Comparison of ENCODE assay signal across 8 cellular contexts in the genomic region with DNA sequence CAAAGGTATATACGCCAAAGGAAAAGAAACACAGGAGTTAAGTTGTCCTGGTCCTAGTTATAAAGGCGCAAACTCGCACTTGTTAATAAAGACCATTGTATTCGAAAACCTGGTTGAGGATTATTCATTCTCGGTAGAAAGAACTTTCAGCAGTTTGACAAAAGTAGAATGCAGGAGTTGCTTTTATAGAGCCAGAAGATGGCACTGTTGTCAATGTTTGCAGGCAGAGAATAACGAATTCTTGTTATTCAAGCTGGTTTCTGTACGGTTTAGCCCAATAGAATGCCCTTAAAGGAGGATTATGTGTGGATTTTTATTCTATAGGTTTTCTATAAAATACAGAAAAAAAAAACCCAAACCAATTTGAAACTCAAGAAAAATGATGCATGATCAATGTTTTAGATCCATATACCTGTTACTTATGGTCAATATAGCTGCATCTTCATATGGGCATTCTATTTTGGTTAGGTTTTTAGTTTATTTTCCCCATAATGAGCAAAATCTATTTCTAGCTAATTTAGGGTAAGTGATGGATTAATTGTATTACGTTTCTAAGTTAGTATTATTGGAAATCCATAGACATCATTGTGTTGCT.
DNase-seq lines count a peak whose midpoint lies in the region; ATAC-seq, FAIRE-seq and TF ChIP-seq lines count a peak whose summit lies in the region.

No MANE protein-coding gene starts in this region.

- TF ChIP-seq CTCF in ascending aorta (IDR thresholded peaks at IDR 0.05) (peak; percentile 19 to 64 (median 40)), kidney (IDR thresholded peaks at IDR 0.05; ENCODE audit: borderline replicate concordance, extremely low read depth, insufficient read depth) (peak; percentile 70), uterus (IDR thresholded peaks at IDR 0.05) (peak; percentile 45 to 56 (median 52))

- intact Hi-C loops in ascending aorta (cut with DNase I) (loop anchor here (2.0 to 10.0 kb wide), 2 partner anchors 1150 to 1174 kb away; no protein-coding TSS in a partner anchor), kidney (cut with DNase I) (loop anchor here (10.0 kb wide), 2 partner anchors 1170 to 1430 kb away; no protein-coding TSS in a partner anchor), uterus (cut with DNase I; ENCODE audit: low total_unique reads) (no loop called here), posterior vena cava (cut with DNase I) (loop anchor here (10.0 kb wide), 2 partner anchors 1170 to 1430 kb away; no protein-coding TSS in a partner anchor)

- no peaks in the 10 kb centered on the region for H3K27me3 ChIP-seq in ascending aorta
- H3K27me3 ChIP-seq in uterus: peaks cover 0 to 19% of the 10 kb centered on the region in 2 donors

- H3K36me3 ChIP-seq in ascending aorta (no peaks in the 10 kb centered on the region), kidney (ENCODE audit: control insufficient read depth in 1 of 2, insufficient read depth in 2 of 2, low read length in 2 of 2) (no peaks in the 10 kb centered on the region), uterus (no peaks in the 10 kb centered on the region)

- H3K9me3 ChIP-seq in ascending aorta (no peaks in the 10 kb centered on the region), kidney (ENCODE audit: control insufficient read depth in 1 of 2, low read length in 2 of 2) (no peaks in the 10 kb centered on the region), uterus (no peaks in the 10 kb centered on the region)

- TF ChIP-seq POLR2A in uterus (IDR thresholded peaks at IDR 0.05): no peak

- H3K27ac ChIP-seq in ascending aorta (no peak overlapping the region), kidney (ENCODE audit: low read depth in 2 of 2, low read length in 2 of 2) (no peak overlapping the region), uterus (no peak overlapping the region)

- H3K4me1 ChIP-seq in ascending aorta (no peaks in the 10 kb centered on the region), kidney (ENCODE audit: control insufficient read depth in 1 of 2, insufficient read depth in 1 of 2, low read depth in 1 of 2, low read length in 2 of 2) (no peaks in the 10 kb centered on the region), uterus (no peaks in the 10 kb centered on the region)

- FAIRE-seq in G401.6 (lab: Jason Lieb, UNC) (peak; percentile 28), kidney (lab: Jason Lieb, UNC) (peak; percentile 95)

- DNase-seq in NCI-H2227 treated with DMSO at 0.1 percent for 48 hours (lab: John Stamatoyannopoulos, UW) (peak; percentile 88), ascending aorta (ENCODE audit: low spot score in 2 of 2) (no peak), kidney (no peak), uterus (no peak), posterior vena cava (ENCODE audit: low spot score) (no peak)

- ATAC-seq in HG02759 (IDR thresholded peaks at IDR 0.05; ENCODE audit: unreplicated experiment) (peak; percentile 56), GM21381 (IDR thresholded peaks at IDR 0.05; ENCODE audit: unreplicated experiment) (no peak)

- H3K4me3 ChIP-seq in ascending aorta (no peak overlapping the region), kidney (ENCODE audit: low read length in 2 of 2) (no peak overlapping the region), uterus (no peak overlapping the region)

- no peak overlapping the region for H3K9ac ChIP-seq in kidney (ENCODE audit: low read length in 2 of 2)
